Comparison of ENCODE assay signal across 15 cellular contexts in genomic region chr12:125549836-125550235, GRCh38.
A peak's percentile ranks its signal among the peaks of the same experiment; 100 is the strongest.
DNase-seq lines count a peak whose midpoint lies in the region; ATAC-seq and TF ChIP-seq lines count a peak whose summit lies in the region.
"Had no signal": no experiment of that assay in that cellular context is flagged by ENCODE, and none has a peak within 500 bp of the region (broad histone marks: within the 10 kb centered on the region; RNA-seq: fewer than 3 reads in every experiment).

No MANE protein-coding gene starts in this region.

- no peak for ATAC-seq in activated CD8-positive, alpha-beta memory T cell treated with anti-CD3 and anti-CD28 coated beads, Interleukin-2, amount 10 ng/mL, durations not matched to agents 7 days and 5 days
- ATAC-seq in GM18498 (IDR thresholded peaks at IDR 0.05; ENCODE audit: unreplicated experiment) (no peak), HG03108 (IDR thresholded peaks at IDR 0.05; ENCODE audit: unreplicated experiment) (no peak), GM18909 (IDR thresholded peaks at IDR 0.05; ENCODE audit: poor library complexity, unreplicated experiment) (no peak)
- ATAC-seq: gastroesophageal sphincter had no signal

- H3K4me1 Mint-ChIP-seq in activated CD8-positive, alpha-beta memory T cell treated with anti-CD3 and anti-CD28 coated beads, Interleukin-2, amount 10 ng/mL, durations not matched to agents 7 days and 5 days, result no peaks in the 10 kb centered on the region
- H3K4me1 Mint-ChIP-seq in endothelial cell (ENCODE audit: unreplicated experiment), result no peaks in the 10 kb centered on the region
- H3K4me1 Mint-ChIP-seq: memory B cell had no signal

- no peaks in the 10 kb centered on the region for H3K9me3 ChIP-seq in NT2/D1 (ENCODE audit: insufficient read depth, low read length)
- H3K9me3 ChIP-seq: gastroesophageal sphincter, right atrium auricular region, transverse colon had no signal

- no peaks in the 10 kb centered on the region for H3K36me3 Mint-ChIP-seq in activated CD8-positive, alpha-beta memory T cell treated with anti-CD3 and anti-CD28 coated beads, Interleukin-2, amount 10 ng/mL, durations not matched to agents 7 days and 5 days
- no peaks in the 10 kb centered on the region for H3K36me3 Mint-ChIP-seq in endothelial cell (ENCODE audit: low read depth, unreplicated experiment)
- H3K36me3 Mint-ChIP-seq: memory B cell had no signal

- H3K9ac ChIP-seq in NT2/D1 (ENCODE audit: insufficient read length, low read depth), result no peak overlapping the region

- H3K27me3 ChIP-seq in NT2/D1 (ENCODE audit: insufficient read depth, insufficient read length), result no peaks in the 10 kb centered on the region
- H3K27me3 ChIP-seq: gastroesophageal sphincter, right atrium auricular region, transverse colon had no signal

- peak; percentile 81 for TF ChIP-seq CTCF in endothelial cell (IDR thresholded peaks at IDR 0.05; ENCODE audit: unreplicated experiment)

- H3K27ac Mint-ChIP-seq in activated CD8-positive, alpha-beta memory T cell treated with anti-CD3 and anti-CD28 coated beads, Interleukin-2, amount 10 ng/mL, durations not matched to agents 7 days and 5 days, result no peak overlapping the region
- H3K27ac Mint-ChIP-seq in endothelial cell (ENCODE audit: unreplicated experiment), result no peak overlapping the region
- H3K27ac Mint-ChIP-seq: activated T-cell treated with anti-CD3 and anti-CD28 coated beads, Interleukin-2, amount 50 U/mL, for 24 hours; memory B cell had no signal

- DNase-seq in activated CD8-positive, alpha-beta memory T cell treated with anti-CD3 and anti-CD28 coated beads, Interleukin-2, amount 50 U/mL, for 48 hours, result peak; percentile 52
- no peak for DNase-seq in activated CD8-positive, alpha-beta memory T cell treated with anti-CD3 and anti-CD28 coated beads, Interleukin-2, amount 10 ng/mL, durations not matched to agents 7 days and 5 days
- DNase-seq in NT2/D1 (ENCODE audit: low read depth, low spot score) (peak; percentile 30), endothelial cell (ENCODE audit: low spot score) (peak; percentile 46)
- peak; percentile 33 for DNase-seq in stimulated activated CD8-positive, alpha-beta memory T cell treated with anti-CD3 and anti-CD28 coated beads, Interleukin-4, amount 100 ng/mL, for 48 hours
- DNase-seq: activated T-cell treated with anti-CD3 and anti-CD28 coated beads, Interleukin-2, amount 50 U/mL, for 24 hours; NCI-H510A treated with DMSO at 0.1 percent for 48 hours; T-helper 2 cell; transverse colon had no signal

- H3K27me3 Mint-ChIP-seq in activated CD8-positive, alpha-beta memory T cell treated with anti-CD3 and anti-CD28 coated beads, Interleukin-2, amount 10 ng/mL, durations not matched to agents 7 days and 5 days, result no peaks in the 10 kb centered on the region
- H3K27me3 Mint-ChIP-seq in endothelial cell (ENCODE audit: unreplicated experiment), result no peaks in the 10 kb centered on the region
- H3K27me3 Mint-ChIP-seq: activated T-cell treated with anti-CD3 and anti-CD28 coated beads, Interleukin-2, amount 50 U/mL, for 24 hours had no signal

- H3K4me3 ChIP-seq in NT2/D1 (ENCODE audit: insufficient read length, low read depth), result no peak overlapping the region
- H3K4me3 ChIP-seq: gastroesophageal sphincter, right atrium auricular region, transverse colon had no signal

- H3K4me3 Mint-ChIP-seq in activated CD8-positive, alpha-beta memory T cell treated with anti-CD3 and anti-CD28 coated beads, Interleukin-2, amount 10 ng/mL, durations not matched to agents 7 days and 5 days, result no peak overlapping the region
- H3K4me3 Mint-ChIP-seq in endothelial cell (ENCODE audit: unreplicated experiment), result no peak overlapping the region
- H3K4me3 Mint-ChIP-seq: activated T-cell treated with anti-CD3 and anti-CD28 coated beads, Interleukin-2, amount 50 U/mL, for 24 hours; memory B cell had no signal

- no peaks in the 10 kb centered on the region for H3K4me1 ChIP-seq in NT2/D1 (ENCODE audit: insufficient read depth, insufficient read length)
- H3K4me1 ChIP-seq: gastroesophageal sphincter, right atrium auricular region, transverse colon had no signal

- H3K9me3 Mint-ChIP-seq in activated CD8-positive, alpha-beta memory T cell treated with anti-CD3 and anti-CD28 coated beads, Interleukin-2, amount 10 ng/mL, durations not matched to agents 7 days and 5 days (ENCODE audit: low read depth), result no peaks in the 10 kb centered on the region
- H3K9me3 Mint-ChIP-seq in endothelial cell (ENCODE audit: unreplicated experiment), result no peaks in the 10 kb centered on the region

- H3K36me3 ChIP-seq in NT2/D1 (ENCODE audit: insufficient read depth, insufficient read length, low read length), result no peaks in the 10 kb centered on the region
- H3K36me3 ChIP-seq: gastroesophageal sphincter, right atrium auricular region, transverse colon had no signal

- CTCF ChIA-PET in activated CD8-positive, alpha-beta memory T cell treated with anti-CD3 and anti-CD28 coated beads, Interleukin-2, amount 10 ng/mL, durations not matched to agents 7 days and 5 days (lab: Charles Lee), result no interaction called here
